In the genomic region with DNA sequence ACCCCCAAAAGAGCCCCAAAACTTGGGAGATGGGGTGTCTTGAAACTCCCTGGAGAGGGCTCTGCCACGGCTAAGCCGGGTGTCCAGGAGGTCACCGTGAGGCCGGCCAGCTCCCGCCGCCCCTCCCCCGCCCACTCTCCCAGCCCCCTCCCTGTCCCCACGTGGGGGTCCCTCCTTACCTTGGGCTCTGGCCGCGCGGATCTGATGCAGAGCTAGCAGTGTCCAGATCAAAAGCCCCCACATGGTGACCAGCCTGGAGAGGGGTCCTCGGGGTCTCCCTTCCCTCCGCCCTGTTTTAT, we compare ENCODE assay signal across 8 cellular contexts. TPM values are rescaled to one million over a fixed set of nuclear protein-coding genes. Genes with fewer than 3 reads are reported as not detected.
DNase-seq lines count a peak whose midpoint lies in the region; TF ChIP-seq lines count a peak whose summit lies in the region.

No MANE protein-coding gene starts in this region.

- no peaks in the 10 kb centered on the region for H3K36me3 Mint-ChIP-seq in osteocyte (ENCODE audit: unreplicated experiment)

- H3K9me3 Mint-ChIP-seq in osteocyte (ENCODE audit: unreplicated experiment) = no peaks in the 10 kb centered on the region

- H3K4me2 ChIP-seq in BLaER1 (peak overlapping the region; percentile 91), Loucy (ENCODE audit: low read depth, low read length, poor library complexity, severe bottlenecking) (peak overlapping the region; percentile 84)

- H3K4me1 Mint-ChIP-seq in osteocyte (ENCODE audit: unreplicated experiment) = peaks cover 47% of the 10 kb centered on the region

- peak overlapping the region; percentile 4; the same call in 1 of the 2 replicates for H3K27ac ChIP-seq in BLaER1

- H3K27me3 ChIP-seq in BLaER1 (peaks cover 60% of the 10 kb centered on the region), Loucy (ENCODE audit: insufficient read depth, low read length, poor library complexity, severe bottlenecking) (no peaks in the 10 kb centered on the region)

- TF ChIP-seq CTCF in Loucy (conservative IDR thresholded peaks at IDR 0.05; ENCODE audit: low read length) (no peak), epithelial cell of esophagus (IDR thresholded peaks at IDR 0.05; ENCODE audit: insufficient read depth, low read depth, low read length, missing control alignments) (no peak), osteocyte (IDR thresholded peaks at IDR 0.05) (no peak)

- H3K27me3 Mint-ChIP-seq in osteocyte (ENCODE audit: unreplicated experiment) = peaks cover 27% of the 10 kb centered on the region

- peaks cover 46% of the 10 kb centered on the region for H4K20me1 ChIP-seq in BLaER1
- H4K20me1 ChIP-seq in Loucy (ENCODE audit: insufficient read depth, low read length, poor library complexity, severe bottlenecking) = peaks cover 5% of the 10 kb centered on the region

- peak overlapping the region; percentile 71 for H3K27ac Mint-ChIP-seq in osteocyte (ENCODE audit: unreplicated experiment)

- peak overlapping the region; percentile 74 for H3K9ac ChIP-seq in BLaER1
- peak overlapping the region; percentile 70 for H3K9ac ChIP-seq in Loucy (ENCODE audit: low read depth, low read length, poor library complexity, severe bottlenecking)

- no peak overlapping the region; the same call in 1 of the 2 replicates for H2AFZ ChIP-seq in Loucy (ENCODE audit: low read length)

- peaks cover 57% of the 10 kb centered on the region for H3K79me2 ChIP-seq in Loucy (ENCODE audit: insufficient read depth, low read length)

- H3K9me3 ChIP-seq in BLaER1 = no peaks in the 10 kb centered on the region
- H3K9me3 ChIP-seq in Loucy (ENCODE audit: insufficient read depth, low read depth, low read length) = no peaks in the 10 kb centered on the region

- DNase-seq in epithelial cell of esophagus (ENCODE audit: low read depth) (no peak), osteocyte (ENCODE audit: extremely low spot score, unreplicated experiment) (no peak), LoVo (ENCODE audit: low spot score) (no peak), germinal center (ENCODE audit: low spot score) (no peak), amygdala (lab: John Stamatoyannopoulos, UW) (no peak), NK-92 (lab: John Stamatoyannopoulos, UW; ENCODE audit: unreplicated experiment) (no peak)

- H3K36me3 ChIP-seq in BLaER1 (no peaks in the 10 kb centered on the region), Loucy (ENCODE audit: insufficient read depth, low read length) (no peaks in the 10 kb centered on the region)

- peak overlapping the region; percentile 83 for H3K4me3 ChIP-seq in BLaER1
- H3K4me3 ChIP-seq in Loucy (ENCODE audit: low read length, poor library complexity, severe bottlenecking) = peak overlapping the region; percentile 84
- H3K4me3 ChIP-seq in epithelial cell of esophagus (ENCODE audit: low read length) = peak overlapping the region; percentile 65

- no peaks in the 10 kb centered on the region; the same call in 1 of the 2 replicates for H3F3A ChIP-seq in Loucy (ENCODE audit: low read depth)

- H3K4me3 Mint-ChIP-seq in osteocyte (ENCODE audit: unreplicated experiment) = peak overlapping the region; percentile 83

- peaks cover 41% of the 10 kb centered on the region for H3K4me1 ChIP-seq in BLaER1
- peaks cover 14% of the 10 kb centered on the region for H3K4me1 ChIP-seq in Loucy (ENCODE audit: insufficient read depth, low read length, poor library complexity, severe bottlenecking)

- H3K9me2 ChIP-seq in Loucy (replicated peaks; ENCODE audit: low read depth, low read length) = no peaks in the 10 kb centered on the region

RNA-seq across cellular contexts. Expression of a gene that starts 0.5 kb away (rescaled TPM):
- total RNA-seq in osteocyte = 16.5 and 19.4 TPM in 2 replicates
